In genomic region chr5:136563489-136563888, GRCh38 we compare ENCODE assay signal across 1 cellular context.
TF ChIP-seq lines count a peak whose summit lies in the region.

No MANE protein-coding gene starts in this region.

TF ChIP-seq in H1, 55 proteins besides CTCF, POLR2A, EP300 and RAD21 (continued from another document):
- no peak for TF ChIP-seq RBBP5 (IDR thresholded peaks at IDR 0.05; ENCODE audit: borderline replicate concordance, low read depth, low read length)
- TF ChIP-seq HDAC2 (IDR thresholded peaks at IDR 0.05; ENCODE audit: borderline replicate concordance in 1 of 2, low read depth in 2 of 2, low read length in 2 of 2): peak in 1 of 2 experiments; percentile 52; a peak in 1 of 4 replicates
- no peak for TF ChIP-seq CHD2 (IDR thresholded peaks at IDR 0.05; ENCODE audit: low read length)
